8 cellular contexts compared by ENCODE assay signal in genomic region chr20:4449977-4450715, GRCh38.
DNase-seq lines count a peak whose midpoint lies in the region; ATAC-seq and TF ChIP-seq lines count a peak whose summit lies in the region.
"Had no signal": no experiment of that assay in that cellular context is flagged by ENCODE, and none has a peak within 500 bp of the region (broad histone marks: within the 10 kb centered on the region; RNA-seq: fewer than 3 reads in every experiment).

No MANE protein-coding gene starts in this region.

- H3K27ac ChIP-seq in cardiac muscle cell = peak overlapping the region; percentile 58

- H3K4me3 ChIP-seq in cardiac muscle cell = no peak overlapping the region

- H3K4me3 Mint-ChIP-seq in glutamatergic neuron (ENCODE audit: unreplicated experiment) = no peak overlapping the region

- H3K27ac Mint-ChIP-seq in glutamatergic neuron (ENCODE audit: unreplicated experiment) = no peak overlapping the region

- H3K4me1 Mint-ChIP-seq in glutamatergic neuron (ENCODE audit: low read depth, unreplicated experiment) = no peaks in the 10 kb centered on the region

- H3K27me3 ChIP-seq in cardiac muscle cell = no peaks in the 10 kb centered on the region

- H3K4me1 ChIP-seq in cardiac muscle cell (ENCODE audit: low read depth) = peaks cover 13% of the 10 kb centered on the region

- H3K27me3 Mint-ChIP-seq in glutamatergic neuron (ENCODE audit: unreplicated experiment) = no peaks in the 10 kb centered on the region

- H3K36me3 ChIP-seq in cardiac muscle cell = no peaks in the 10 kb centered on the region

- H3K9me3 ChIP-seq in cardiac muscle cell (ENCODE audit: low read depth) = no peaks in the 10 kb centered on the region

- TF ChIP-seq CTCF in cardiac muscle cell (IDR thresholded peaks at IDR 0.05; ENCODE audit: low read depth, low read length) (peak; percentile 37), glutamatergic neuron (IDR thresholded peaks at IDR 0.05; ENCODE audit: partially characterized antibody, unreplicated experiment) (no peak)

- H3K9me3 Mint-ChIP-seq in glutamatergic neuron (ENCODE audit: unreplicated experiment) = no peaks in the 10 kb centered on the region

- ATAC-seq in SK-N-SH treated with all-trans-retinoic acid at 6 μM for 48 hours (peak; percentile 99), GM18868 (IDR thresholded peaks at IDR 0.05; ENCODE audit: unreplicated experiment) (no peak)

- DNase-seq in HT-29 (ENCODE audit: low spot score) (peak; percentile 34), cardiac muscle cell (ENCODE audit: low read depth in 1 of 2, low spot score in 1 of 2) (peak; percentile 56 to 67), smooth muscle cell of the brain vasculature (ENCODE audit: low read depth, low spot score) (peak; percentile 15), glutamatergic neuron (no peak)
- DNase-seq in NK-92 treated with Interleukin-12 subunit alpha and Interleukin-12 subunit beta, amount 100 ng/mL, for 24 hours (lab: John Stamatoyannopoulos, UW) = no peak
- DNase-seq: stimulated activated CD4-positive, alpha-beta T cell treated with anti-CD3 and anti-CD28 coated beads, Interleukin-4, amount 100 ng/mL, for 24 hours had no signal

- H3K36me3 Mint-ChIP-seq in glutamatergic neuron (ENCODE audit: unreplicated experiment) = no peaks in the 10 kb centered on the region

TF ChIP-seq in SK-N-SH treated with all-trans-retinoic acid at 6 μM for 48 hours, 23 proteins besides CTCF, POLR2A, EP300 and RAD21:
- TF ChIP-seq TCF4 (CRISPR knock-in tag; IDR thresholded peaks at IDR 0.05; ENCODE audit: borderline replicate concordance) (no peak), SNAI2 (CRISPR knock-in tag; IDR thresholded peaks at IDR 0.05) (no peak), ZNF565 (CRISPR knock-in tag; conservative IDR thresholded peaks at IDR 0.05; ENCODE audit: low read depth) (no peak), CSRNP3 (CRISPR knock-in tag; IDR thresholded peaks at IDR 0.05) (no peak), CREB5 (CRISPR knock-in tag; IDR thresholded peaks at IDR 0.05; ENCODE audit: low read depth) (no peak), POU6F1 (CRISPR knock-in tag; IDR thresholded peaks at IDR 0.05; ENCODE audit: borderline replicate concordance, low read depth) (no peak), TSHZ2 (CRISPR knock-in tag; IDR thresholded peaks at IDR 0.05) (no peak)

Comparison
In these comparisons a context has a peak if more than half of its experiments do, and no peak if none do; other contexts are left out.
1. DNase-seq: peak in HT-29 (single experiment), cardiac muscle cell (2 of 2) and smooth muscle cell of the brain vasculature (single experiment); none in NK-92 treated with Interleukin-12 subunit alpha and Interleukin-12 subunit beta, amount 100 ng/mL, for 24 hours (single experiment) and glutamatergic neuron (single experiment).